Comparison of ENCODE assay signal across 27 cellular contexts in the genomic region with DNA sequence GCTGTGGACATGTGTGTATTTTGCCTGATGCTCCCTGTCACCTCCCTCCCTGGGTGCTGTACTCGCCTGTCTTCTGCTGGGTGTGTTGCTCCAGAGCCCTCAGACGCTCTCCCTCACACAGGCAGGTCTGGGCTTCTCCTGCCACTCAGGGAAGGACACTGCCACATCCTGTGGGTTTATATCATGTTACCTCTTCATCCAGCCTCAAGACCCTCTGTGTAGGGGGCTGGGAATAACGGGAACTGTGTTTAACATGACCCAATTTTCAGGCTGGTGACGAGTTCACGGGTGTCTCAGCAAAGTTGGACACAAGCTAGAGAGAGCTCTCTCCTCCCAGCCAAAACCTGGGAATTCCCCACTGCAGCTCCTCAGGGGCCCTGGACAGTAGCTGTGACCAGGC. TPM values are rescaled to one million over a fixed set of nuclear protein-coding genes. Genes with fewer than 3 reads are reported as not detected.
DNase-seq lines count a peak whose midpoint lies in the region; ATAC-seq lines count a peak whose summit lies in the region.
"Had no signal": no experiment of that assay in that cellular context is flagged by ENCODE, and none has a peak within 500 bp of the region (broad histone marks: within the 10 kb centered on the region; RNA-seq: fewer than 3 reads in every experiment).

No MANE protein-coding gene starts in this region.

- H2AFZ ChIP-seq in Karpas-422 (ENCODE audit: low read length), result no peak overlapping the region

- peak overlapping the region; percentile 33 to 74 (median 58); a peak in 19 of 22 replicates for H3K9ac ChIP-seq in BLaER1 treated with 17β-estradiol and CSF1 and Interleukin-3, amounts not matched to agents 10 nM and 100 nM
- peak overlapping the region; percentile 41 for H3K9ac ChIP-seq in Karpas-422 (ENCODE audit: low read length)

- H3K9me3 Mint-ChIP-seq in central memory CD8-positive, alpha-beta T cell, result no peaks in the 10 kb centered on the region
- no peaks in the 10 kb centered on the region for H3K9me3 Mint-ChIP-seq in memory B cell
- H3K9me3 Mint-ChIP-seq: activated CD4-positive, alpha-beta T cell treated with anti-CD3 and anti-CD28 coated beads, Interleukin-2, amount 10 ng/mL, durations not matched to agents 24 days and 14 days; activated T-cell treated with anti-CD3 and anti-CD28 coated beads, Interleukin-2, amount 50 U/mL, for 72 hours; CD4-positive, alpha-beta T cell; T-helper 1 cell treated with Interleukin-12 subunit alpha and Interleukin-12 subunit beta and Interleukin-4 antibody, amounts not matched to agents 30 μg/mL and 1 μg/mL, for 36 hours had no signal

- no peak for ATAC-seq in central memory CD8-positive, alpha-beta T cell (replicated peaks; ENCODE audit: extremely low read depth, poor library complexity, severe bottlenecking)
- no peak for ATAC-seq in memory B cell (ENCODE audit: low read depth)
- no peak for ATAC-seq in GM21526 (IDR thresholded peaks at IDR 0.05; ENCODE audit: low FRiP score, unreplicated experiment)
- no peak for ATAC-seq in GM21825 (IDR thresholded peaks at IDR 0.05; ENCODE audit: unreplicated experiment)
- ATAC-seq: activated T-cell treated with anti-CD3 and anti-CD28 coated beads, Interleukin-2, amount 50 U/mL, for 72 hours; esophagus mucosa; foreskin keratinocyte; left colon had no signal

- H3K27me3 ChIP-seq in BLaER1 treated with 17β-estradiol and CSF1 and Interleukin-3, amounts not matched to agents 10 nM and 100 nM, result no peaks in the 10 kb centered on the region
- H3K27me3 ChIP-seq in Karpas-422 (ENCODE audit: low read length), result no peaks in the 10 kb centered on the region
- H3K27me3 ChIP-seq: foreskin keratinocyte had no signal

- peaks cover 44 to 63% (median 50%) of the 10 kb centered on the region in 10 experiments for H3K4me1 ChIP-seq in BLaER1 treated with 17β-estradiol and CSF1 and Interleukin-3, amounts not matched to agents 10 nM and 100 nM
- H3K4me1 ChIP-seq in Karpas-422 (ENCODE audit: low read length), result peaks cover 23% of the 10 kb centered on the region
- H3K4me1 ChIP-seq: foreskin keratinocyte had no signal

- peaks cover 27 to 39% (median 35%) of the 10 kb centered on the region in 11 experiments for H3K36me3 ChIP-seq in BLaER1 treated with 17β-estradiol and CSF1 and Interleukin-3, amounts not matched to agents 10 nM and 100 nM
- peaks cover 6% of the 10 kb centered on the region; the same call in 1 of the 2 replicates for H3K36me3 ChIP-seq in Karpas-422 (ENCODE audit: insufficient read depth, low read length)

- H3K4me1 Mint-ChIP-seq in central memory CD8-positive, alpha-beta T cell, result peaks cover 12% of the 10 kb centered on the region
- H3K4me1 Mint-ChIP-seq in memory B cell, result peaks cover 17% of the 10 kb centered on the region
- H3K4me1 Mint-ChIP-seq: activated CD4-positive, alpha-beta T cell treated with anti-CD3 and anti-CD28 coated beads, Interleukin-2, amount 10 ng/mL, durations not matched to agents 24 days and 14 days had no signal

- no peaks in the 10 kb centered on the region for H3K27me3 Mint-ChIP-seq in central memory CD8-positive, alpha-beta T cell
- no peaks in the 10 kb centered on the region for H3K27me3 Mint-ChIP-seq in memory B cell
- H3K27me3 Mint-ChIP-seq: activated CD4-positive, alpha-beta T cell treated with anti-CD3 and anti-CD28 coated beads, Interleukin-2, amount 10 ng/mL, durations not matched to agents 24 days and 14 days; activated naive CD8-positive, alpha-beta T cell; CD4-positive, alpha-beta T cell had no signal

- no peak overlapping the region for H3K4me3 Mint-ChIP-seq in central memory CD8-positive, alpha-beta T cell
- H3K4me3 Mint-ChIP-seq in memory B cell, result no peak overlapping the region
- H3K4me3 Mint-ChIP-seq: activated CD4-positive, alpha-beta T cell treated with anti-CD3 and anti-CD28 coated beads, Interleukin-2, amount 10 ng/mL, durations not matched to agents 24 days and 14 days; activated naive CD8-positive, alpha-beta T cell; activated T-cell treated with anti-CD3 and anti-CD28 coated beads, Interleukin-2, amount 50 U/mL, for 72 hours; CD4-positive, alpha-beta T cell; T-helper 1 cell treated with Interleukin-12 subunit alpha and Interleukin-12 subunit beta and Interleukin-4 antibody, amounts not matched to agents 30 μg/mL and 1 μg/mL, for 36 hours had no signal

- no peak overlapping the region for H3K4me3 ChIP-seq in BLaER1 treated with 17β-estradiol and CSF1 and Interleukin-3, amounts not matched to agents 10 nM and 100 nM
- no peak overlapping the region for H3K4me3 ChIP-seq in Karpas-422 (ENCODE audit: low read length)
- H3K4me3 ChIP-seq: SK-N-MC, thoracic aorta had no signal

- H3K27ac Mint-ChIP-seq in central memory CD8-positive, alpha-beta T cell (ENCODE audit: low read depth), result peak overlapping the region; percentile 39
- peak overlapping the region; percentile 40 for H3K27ac Mint-ChIP-seq in memory B cell
- H3K27ac Mint-ChIP-seq: activated CD4-positive, alpha-beta T cell treated with anti-CD3 and anti-CD28 coated beads, Interleukin-2, amount 10 ng/mL, durations not matched to agents 24 days and 14 days; activated naive CD8-positive, alpha-beta T cell; activated T-cell treated with anti-CD3 and anti-CD28 coated beads, Interleukin-2, amount 50 U/mL, for 72 hours; CD4-positive, alpha-beta T cell; T-helper 1 cell treated with Interleukin-12 subunit alpha and Interleukin-12 subunit beta and Interleukin-4 antibody, amounts not matched to agents 30 μg/mL and 1 μg/mL, for 36 hours had no signal

- peak overlapping the region; percentile 44 to 86 (median 81) for H3K4me2 ChIP-seq in BLaER1 treated with 17β-estradiol and CSF1 and Interleukin-3, amounts not matched to agents 10 nM and 100 nM
- peak overlapping the region; percentile 28 for H3K4me2 ChIP-seq in Karpas-422 (ENCODE audit: low read depth, low read length, poor library complexity, severe bottlenecking)

- no peaks in the 10 kb centered on the region for H3K79me2 ChIP-seq in Karpas-422 (ENCODE audit: low read length)

- no peaks in the 10 kb centered on the region for H3K9me2 ChIP-seq in Karpas-422 (replicated peaks; ENCODE audit: insufficient read depth, low read length)

- DNase-seq in Karpas-422 (no peak), memory B cell (ENCODE audit: low spot score in 2 of 2) (no peak), NCI-H526 (lab: John Stamatoyannopoulos, UW) (no peak)
- DNase-seq in central memory CD8-positive, alpha-beta T cell (ENCODE audit: low spot score in 2 of 2), result no peak
- DNase-seq: activated CD4-positive, alpha-beta T cell treated with anti-CD3 and anti-CD28 coated beads, Interleukin-2, amount 10 ng/mL, durations not matched to agents 24 days and 14 days; activated T-cell treated with anti-CD3 and anti-CD28 coated beads, Interleukin-2, amount 50 U/mL, for 72 hours; CD4-positive, alpha-beta T cell; DMS153; effector memory CD4-positive, alpha-beta T cell; foreskin keratinocyte; mesendoderm; NCI-H1694 treated with DMSO at 0.1 percent for 48 hours; NCI-H69; small intestine; stimulated activated CD4-positive, alpha-beta T cell treated with anti-CD3 and anti-CD28 coated beads, Interleukin-2, amount 100 ng/mL, for 24 hours had no signal

- peaks cover 0 to 62% (median 17%) of the 10 kb centered on the region in 11 experiments; a peak in 8 of 22 replicates for H4K20me1 ChIP-seq in BLaER1 treated with 17β-estradiol and CSF1 and Interleukin-3, amounts not matched to agents 10 nM and 100 nM
- no peaks in the 10 kb centered on the region for H4K20me1 ChIP-seq in Karpas-422 (ENCODE audit: insufficient read depth, low read depth, low read length)

- peaks cover 30% of the 10 kb centered on the region for H3K36me3 Mint-ChIP-seq in central memory CD8-positive, alpha-beta T cell (ENCODE audit: insufficient read depth)
- H3K36me3 Mint-ChIP-seq in memory B cell, result peaks cover 19% of the 10 kb centered on the region

- no peaks in the 10 kb centered on the region for H3K9me3 ChIP-seq in BLaER1 treated with 17β-estradiol and CSF1 and Interleukin-3, amounts not matched to agents 10 nM and 100 nM (replicated peaks in 1 of 11)
- H3K9me3 ChIP-seq in Karpas-422 (ENCODE audit: low read length), result no peaks in the 10 kb centered on the region
- H3K9me3 ChIP-seq: thoracic aorta had no signal

- peak overlapping the region; percentile 38 to 77 (median 58); a peak in 21 of 22 replicates for H3K27ac ChIP-seq in BLaER1 treated with 17β-estradiol and CSF1 and Interleukin-3, amounts not matched to agents 10 nM and 100 nM
- peak overlapping the region; percentile 71 for H3K27ac ChIP-seq in Karpas-422 (ENCODE audit: low read length)
- H3K27ac ChIP-seq: foreskin keratinocyte, SK-N-MC, thoracic aorta had no signal

RNA-seq across cellular contexts. Expression of a gene that starts 24.6 kb away (rescaled TPM):
- 0.67 and 0.72 TPM in 2 replicates for total RNA-seq in Karpas-422 (2014; rRNA removed; shearing (Covaris generic); ENCODE audit: low replicate concordance)
- total RNA-seq: activated CD4-positive, alpha-beta T cell treated with anti-CD3 and anti-CD28 coated beads, Interleukin-2, amount 10 ng/mL, durations not matched to agents 24 days and 14 days; activated T-cell treated with anti-CD3 and anti-CD28 coated beads, Interleukin-2, amount 50 U/mL, for 72 hours; CD4-positive, alpha-beta T cell; esophagus mucosa; foreskin keratinocyte; H1; left colon; myocyte; RPMI7951; thoracic aorta had no signal

RNA-seq across cellular contexts. Expression of a gene that starts 50.4 kb away (rescaled TPM):
- 114 and 198 TPM in 2 replicates for total RNA-seq in Karpas-422 (2014; rRNA removed; shearing (Covaris generic); ENCODE audit: low replicate concordance)
- total RNA-seq: activated CD4-positive, alpha-beta T cell treated with anti-CD3 and anti-CD28 coated beads, Interleukin-2, amount 10 ng/mL, durations not matched to agents 24 days and 14 days; foreskin keratinocyte; H1; myocyte; RPMI7951 had no signal

RNA-seq across cellular contexts. Expression of a gene that starts 58.0 kb away (rescaled TPM):
- 31.2 and 53.5 TPM in 2 replicates for total RNA-seq in Karpas-422 (2014; rRNA removed; shearing (Covaris generic); ENCODE audit: low replicate concordance)
